Comparison of ENCODE assay signal across 19 cellular contexts in genomic region chr11:69383946-69384547, GRCh38.
DNase-seq lines count a peak whose midpoint lies in the region; ATAC-seq, FAIRE-seq and TF ChIP-seq lines count a peak whose summit lies in the region.
"Had no signal": no experiment of that assay in that cellular context is flagged by ENCODE, and none has a peak within 500 bp of the region (broad histone marks: within the 10 kb centered on the region; RNA-seq: fewer than 3 reads in every experiment).

No MANE protein-coding gene starts in this region.

- H3K4me1 ChIP-seq in A673 (ENCODE audit: insufficient read depth, low read length, poor library complexity, severe bottlenecking) (peaks cover 6% of the 10 kb centered on the region), K562 (replicated peaks in 1 of 2; ENCODE audit: control insufficient read depth in 2 of 2, insufficient read depth in 2 of 2, low read length in 2 of 2) (peaks cover 24 to 41% of the 10 kb centered on the region in 2 experiments), transverse colon (no peaks in the 10 kb centered on the region)

- TF ChIP-seq RAD21 in K562 (CRISPR knock-in tag; conservative IDR thresholded peaks at IDR 0.05 in 1 of 2, IDR thresholded peaks at IDR 0.05 in 1 of 2): no peak

- H4K20me1 ChIP-seq in K562 (replicated peaks; ENCODE audit: control insufficient read depth, insufficient read depth, low read length): no peaks in the 10 kb centered on the region
- H4K20me1 ChIP-seq: BLaER1 had no signal

- H3K9ac ChIP-seq in K562 (ENCODE audit: insufficient read depth in 1 of 2, low read depth in 2 of 2, low read length in 2 of 2): peak overlapping the region; percentile 4 to 95; a peak in 2 of 4 replicates
- H3K9ac ChIP-seq: BLaER1 had no signal

- H3K27me3 ChIP-seq in A673 (replicated peaks; ENCODE audit: insufficient read depth, low read depth, low read length, poor library complexity) (no peaks in the 10 kb centered on the region), K562 (ENCODE audit: control insufficient read depth in 2 of 2, insufficient read depth in 2 of 2, low read length in 2 of 2) (no peaks in the 10 kb centered on the region), transverse colon (no peaks in the 10 kb centered on the region)
- H3K27me3 ChIP-seq: BLaER1 had no signal

- no peak for ATAC-seq in K562
- ATAC-seq: CD8-positive, alpha-beta T cell had no signal

- H3K4me2 ChIP-seq in K562 (ENCODE audit: insufficient read depth, low read length): peak overlapping the region; percentile 30; the same call in 1 of the 2 replicates
- H3K4me2 ChIP-seq: BLaER1 had no signal

- no peaks in the 10 kb centered on the region for H3K4me1 Mint-ChIP-seq in activated CD4-positive, alpha-beta memory T cell treated with anti-CD3 and anti-CD28 coated beads for 36 hours (ENCODE audit: low read depth)
- no peaks in the 10 kb centered on the region for H3K4me1 Mint-ChIP-seq in activated CD4-positive, alpha-beta memory T cell treated with anti-CD3 and anti-CD28 coated beads, Interleukin-2, amount 10 ng/mL, durations not matched to agents 7 days and 5 days

- H3K27ac ChIP-seq in A673 (ENCODE audit: low read depth, low read length, poor library complexity, severe bottlenecking) (peak overlapping the region; percentile 16), K562 (ENCODE audit: extremely low read depth, low read depth, low read length) (no peak overlapping the region), transverse colon (no peak overlapping the region)
- H3K27ac ChIP-seq: BLaER1 had no signal

- H2AFZ ChIP-seq in K562 (ENCODE audit: low read depth, low read length): no peak overlapping the region

- in situ Hi-C loops in K562 (cut with MboI) (no loop called here), transverse colon (cut with MboI; ENCODE audit: low pct_ligation_motif_present in 1 of 4, low pct_unique_long_range_greater_than_20kb in 1 of 4, low sequenced_read_pairs in 3 of 4) (no loop called here)

- WGBS in K562 (ENCODE audit: insufficient coverage, low coverage, missing lambda C conversion rate): 69% methylated on average over 10 of the region's 10 CpGs
- WGBS in transverse colon (ENCODE audit: low coverage in 1 of 2), 2 donors: 80 to 100% methylated on average over 2 to 10 of the region's 10 CpGs

- peaks cover 22% of the 10 kb centered on the region for H3K79me2 ChIP-seq in K562 (ENCODE audit: control insufficient read depth, insufficient read depth, low read length)

- no peak for TF ChIP-seq POLR2A in K562 (conservative IDR thresholded peaks at IDR 0.05)
- no peak for TF ChIP-seq POLR2A in transverse colon (IDR thresholded peaks at IDR 0.05)

- H3K9me3 ChIP-seq in A673 (ENCODE audit: low read depth, low read length, poor library complexity, severe bottlenecking) (peaks cover 20% of the 10 kb centered on the region), K562 (replicated peaks; ENCODE audit: control insufficient read depth, insufficient read depth, low read depth, low read length) (peaks cover 16% of the 10 kb centered on the region), transverse colon (peaks cover 5 to 11% of the 10 kb centered on the region in 2 donors)

- no peak for TF ChIP-seq CTCF in A673 (conservative IDR thresholded peaks at IDR 0.05; ENCODE audit: low read depth, low read length)
- no peak for TF ChIP-seq CTCF in K562 (IDR thresholded peaks at IDR 0.05 in 2 of 3, conservative IDR thresholded peaks at IDR 0.05 in 1 of 3; ENCODE audit: insufficient read depth in 2 of 3, low read depth in 1 of 3, low read length in 3 of 3)
- TF ChIP-seq CTCF in transverse colon (IDR thresholded peaks at IDR 0.05): no peak

- no peak overlapping the region for H3K4me3 Mint-ChIP-seq in activated CD4-positive, alpha-beta memory T cell treated with anti-CD3 and anti-CD28 coated beads for 36 hours
- no peak overlapping the region for H3K4me3 Mint-ChIP-seq in activated CD4-positive, alpha-beta memory T cell treated with anti-CD3 and anti-CD28 coated beads, Interleukin-2, amount 10 ng/mL, durations not matched to agents 7 days and 5 days
- H3K4me3 Mint-ChIP-seq: CD8-positive, alpha-beta T cell had no signal

- FAIRE-seq in K562 (lab: Jason Lieb, UNC): no peak
- FAIRE-seq: D721Med had no signal

- DNase-seq in activated CD4-positive, alpha-beta memory T cell treated with anti-CD3 and anti-CD28 coated beads for 36 hours: peak; percentile 3
- DNase-seq in activated CD4-positive, alpha-beta memory T cell treated with anti-CD3 and anti-CD28 coated beads, Interleukin-2, amount 10 ng/mL, durations not matched to agents 7 days and 5 days: no peak
- DNase-seq in A673 (ENCODE audit: low spot score) (no peak), K562 (ENCODE audit: extremely low read depth in 1 of 4, low spot score in 3 of 4) (no peak), posterior vena cava (ENCODE audit: low spot score) (peak; percentile 62), NCI-H2107 (lab: John Stamatoyannopoulos, UW) (no peak), DMS53 (lab: John Stamatoyannopoulos, UW) (no peak), transverse colon (no peak)
- DNase-seq: CD8-positive, alpha-beta T cell; DMS79 treated with DMSO at 0.1 percent for 48 hours; HCEC 1CT; MV-4-11; NCI-H1417; NCI-H1930; NCI-H2171 treated with DMSO at 0.1 percent for 48 hours; NCI-H446 treated with DMSO at 0.1 percent for 48 hours; RPMI8226 had no signal

- TF ChIP-seq EP300 in K562 (IDR thresholded peaks at IDR 0.05; ENCODE audit: low read length): no peak
- TF ChIP-seq EP300 in transverse colon (IDR thresholded peaks at IDR 0.05; ENCODE audit: low read depth): no peak

- POLR2A ChIA-PET in activated CD4-positive, alpha-beta memory T cell treated with anti-CD3 and anti-CD28 coated beads for 36 hours (lab: Charles Lee): no interaction called here
- POLR2A ChIA-PET in activated CD4-positive, alpha-beta memory T cell treated with anti-CD3 and anti-CD28 coated beads, Interleukin-2, amount 10 ng/mL, durations not matched to agents 7 days and 5 days (lab: Charles Lee): no interaction called here
- POLR2A ChIA-PET in A673 (lab: Charles Lee; ENCODE audit: low non-redundant PET) (no interaction called here), K562 (lab: Yijun Ruan, JAX) (interaction anchor here (0.6 to 0.7 kb wide), 2 partner anchors 8 to 20 kb away, joined by 3 read pairs; no protein-coding TSS in a partner anchor)

- intact Hi-C loops in activated CD4-positive, alpha-beta memory T cell treated with anti-CD3 and anti-CD28 coated beads for 36 hours (cut with micrococcal nuclease): no loop called here
- intact Hi-C loops in A673 (cut with micrococcal nuclease; ENCODE audit: unreplicated experiment) (no loop called here), K562 (cut with micrococcal nuclease) (loop anchor here (2.0 to 5.0 kb wide), 2 partner anchors 59 to 87 kb away; no protein-coding TSS in a partner anchor), posterior vena cava (cut with DNase I) (no loop called here), transverse colon (cut with DNase I; ENCODE audit: low total_unique reads) (no loop called here)

- CTCF ChIA-PET in activated CD4-positive, alpha-beta memory T cell treated with anti-CD3 and anti-CD28 coated beads for 36 hours (lab: Charles Lee): no interaction called here
- CTCF ChIA-PET in activated CD4-positive, alpha-beta memory T cell treated with anti-CD3 and anti-CD28 coated beads, Interleukin-2, amount 10 ng/mL, durations not matched to agents 7 days and 5 days (lab: Charles Lee): no interaction called here
- CTCF ChIA-PET in A673 (lab: Charles Lee) (no interaction called here), K562 (lab: Yijun Ruan, JAX; ENCODE audit: low intra/inter-chr PET ratio) (interaction anchor here (0.7 kb wide), 1 partner anchor 199 kb away, joined by 4 read pairs; no protein-coding TSS in a partner anchor)

- H3K4me3 ChIP-seq in A673 (ENCODE audit: low read depth, low read length, poor library complexity, severe bottlenecking): no peak overlapping the region
- H3K4me3 ChIP-seq in K562: no peak overlapping the region
- no peak overlapping the region for H3K4me3 ChIP-seq in transverse colon
- H3K4me3 ChIP-seq: BLaER1 had no signal

- peaks cover 19% of the 10 kb centered on the region for H3K9me3 Mint-ChIP-seq in activated CD4-positive, alpha-beta memory T cell treated with anti-CD3 and anti-CD28 coated beads for 36 hours
- H3K9me3 Mint-ChIP-seq in activated CD4-positive, alpha-beta memory T cell treated with anti-CD3 and anti-CD28 coated beads, Interleukin-2, amount 10 ng/mL, durations not matched to agents 7 days and 5 days: peaks cover 15% of the 10 kb centered on the region

- H3K27me3 Mint-ChIP-seq in activated CD4-positive, alpha-beta memory T cell treated with anti-CD3 and anti-CD28 coated beads for 36 hours: no peaks in the 10 kb centered on the region
- H3K27me3 Mint-ChIP-seq in activated CD4-positive, alpha-beta memory T cell treated with anti-CD3 and anti-CD28 coated beads, Interleukin-2, amount 10 ng/mL, durations not matched to agents 7 days and 5 days: no peaks in the 10 kb centered on the region

- H3K27ac Mint-ChIP-seq in activated CD4-positive, alpha-beta memory T cell treated with anti-CD3 and anti-CD28 coated beads for 36 hours: no peak overlapping the region
- no peak overlapping the region for H3K27ac Mint-ChIP-seq in activated CD4-positive, alpha-beta memory T cell treated with anti-CD3 and anti-CD28 coated beads, Interleukin-2, amount 10 ng/mL, durations not matched to agents 7 days and 5 days
- H3K27ac Mint-ChIP-seq: CD8-positive, alpha-beta T cell had no signal

- H3K36me3 Mint-ChIP-seq in activated CD4-positive, alpha-beta memory T cell treated with anti-CD3 and anti-CD28 coated beads for 36 hours: no peaks in the 10 kb centered on the region
- H3K36me3 Mint-ChIP-seq in activated CD4-positive, alpha-beta memory T cell treated with anti-CD3 and anti-CD28 coated beads, Interleukin-2, amount 10 ng/mL, durations not matched to agents 7 days and 5 days (ENCODE audit: low read depth): no peaks in the 10 kb centered on the region
- H3K36me3 Mint-ChIP-seq: CD8-positive, alpha-beta T cell had no signal

- BruUV-seq in A673 (replicated peaks; lab: Mats Ljungman, UMichigan): no TSS peak
- no TSS peak for BruUV-seq in K562 (replicated peaks; lab: Mats Ljungman, UMichigan)

- H3K36me3 ChIP-seq in A673 (ENCODE audit: insufficient read depth, low read length, poor library complexity, severe bottlenecking): no peaks in the 10 kb centered on the region
- no peaks in the 10 kb centered on the region; the same call in 2 of the 3 replicates for H3K36me3 ChIP-seq in K562 (ENCODE audit: control insufficient read depth, insufficient read depth, low read length)
- H3K36me3 ChIP-seq in transverse colon: no peaks in the 10 kb centered on the region
- H3K36me3 ChIP-seq: BLaER1 had no signal

- no peaks in the 10 kb centered on the region for H3K9me1 ChIP-seq in K562 (ENCODE audit: control insufficient read depth, insufficient read depth, low read length)

TF ChIP-seq in K562, 482 proteins besides CTCF, POLR2A, EP300 and RAD21 (continues in another document):
- TF ChIP-seq ZNF316 (IDR thresholded peaks at IDR 0.05): no peak

Comparison
In these comparisons a context has a peak if more than half of its experiments do, and no peak if none do; other contexts are left out.
1. DNase-seq: peak in activated CD4-positive, alpha-beta memory T cell treated with anti-CD3 and anti-CD28 coated beads for 36 hours (single experiment) and posterior vena cava (single experiment); none in activated CD4-positive, alpha-beta memory T cell treated with anti-CD3 and anti-CD28 coated beads, Interleukin-2, amount 10 ng/mL, durations not matched to agents 7 days and 5 days (single experiment), A673 (single experiment), K562 (0 of 4), NCI-H2107 (single experiment), DMS53 (single experiment) and transverse colon (single experiment).